30 cellular contexts compared by ENCODE assay signal in genomic region chr2:33195891-33196290, GRCh38.
"Had no signal": no experiment of that assay in that cellular context is flagged by ENCODE, and none has a peak within 500 bp of the region (broad histone marks: within the 10 kb centered on the region; RNA-seq: fewer than 3 reads in every experiment).

No MANE protein-coding gene starts in this region.

- H3K4me1 ChIP-seq: neural progenitor cell, parathyroid adenoma, psoas muscle, suprapubic skin, testis, thyroid gland, tibial nerve, upper lobe of left lung had no signal

- H3K79me2 ChIP-seq: parathyroid adenoma had no signal

- H2AFZ ChIP-seq: neural progenitor cell, parathyroid adenoma had no signal

- H3K27ac ChIP-seq: neural progenitor cell, ovary, parathyroid adenoma, psoas muscle, right lobe of liver, sigmoid colon, suprapubic skin, testis, thyroid gland, tibial nerve, upper lobe of left lung, vagina had no signal

- H3K27me3 ChIP-seq: neural progenitor cell, ovary, right lobe of liver, sigmoid colon, suprapubic skin, testis, thyroid gland, tibial nerve, upper lobe of left lung, vagina had no signal

- H3K4me3 Mint-ChIP-seq: natural killer cell; nephron; neural progenitor cell; stimulated activated memory B cell treated with anti-CD40 and anti-IgM and Interleukin-4, amounts not matched to agents 10 μg/mL and 1 μg/mL and 100 μg/mL, for 72 hours; stimulated activated naive CD8-positive, alpha-beta T cell treated with anti-CD3 and anti-CD28 coated beads, Interleukin-15, amount 100 ng/mL, for 72 hours had no signal

- H3K36me3 Mint-ChIP-seq: natural killer cell; neural progenitor cell; stimulated activated memory B cell treated with anti-CD40 and anti-IgM and Interleukin-4, amounts not matched to agents 10 μg/mL and 1 μg/mL and 100 μg/mL, for 72 hours had no signal

- H3K4me1 Mint-ChIP-seq: natural killer cell; nephron; stimulated activated memory B cell treated with anti-CD40 and anti-IgM and Interleukin-4, amounts not matched to agents 10 μg/mL and 1 μg/mL and 100 μg/mL, for 72 hours; stimulated activated naive CD8-positive, alpha-beta T cell treated with anti-CD3 and anti-CD28 coated beads, Interleukin-15, amount 100 ng/mL, for 72 hours had no signal

- H3K27ac Mint-ChIP-seq: natural killer cell; nephron; neural progenitor cell; progenitor cell of endocrine pancreas; stimulated activated memory B cell treated with anti-CD40 and anti-IgM and Interleukin-4, amounts not matched to agents 10 μg/mL and 1 μg/mL and 100 μg/mL, for 72 hours; stimulated activated naive CD8-positive, alpha-beta T cell treated with anti-CD3 and anti-CD28 coated beads, Interleukin-15, amount 100 ng/mL, for 72 hours had no signal

- H3K9me3 ChIP-seq: ovary, psoas muscle, right lobe of liver, sigmoid colon, suprapubic skin, testis, thyroid gland, tibial nerve, upper lobe of left lung, vagina had no signal

- DNase-seq: natural killer cell; occipital lobe; ovary; posterior cingulate gyrus; psoas muscle; right cardiac atrium; right lobe of liver; sigmoid colon; small intestine; stimulated activated CD4-positive, alpha-beta T cell treated with anti-CD3 and anti-CD28 coated beads, Interleukin-15, amount 100 ng/mL, for 24 hours; stimulated activated CD4-positive, alpha-beta T cell treated with anti-CD3 and anti-CD28 coated beads, Interleukin-2, amount 100 ng/mL, for 24 hours; stimulated activated CD4-positive, alpha-beta T cell treated with anti-CD3 and anti-CD28 coated beads, Interleukin-2, amount 100 ng/mL, for 48 hours; stimulated activated CD4-positive, alpha-beta T cell treated with anti-CD3 and anti-CD28 coated beads, Interleukin-4, amount 100 ng/mL, for 4 hours; stimulated activated CD8-positive, alpha-beta memory T cell treated with anti-CD3 and anti-CD28 coated beads, Interleukin-4, amount 100 ng/mL, for 48 hours; stimulated activated naive CD4-positive, alpha-beta T cell; stimulated activated naive CD8-positive, alpha-beta T cell treated with anti-CD3 and anti-CD28 coated beads, Interleukin-15, amount 100 ng/mL, for 72 hours; stimulated activated naive CD8-positive, alpha-beta T cell treated with anti-CD3 and anti-CD28 coated beads, Interleukin-15, Interleukin-2, amounts not matched to agents 100 U/mL and 50 U/mL, for 24 hours; substantia nigra; testis; thyroid gland; trophoblast cell; upper lobe of left lung had no signal

- H3K9me3 Mint-ChIP-seq: stimulated activated memory B cell treated with anti-CD40 and anti-IgM and Interleukin-4, amounts not matched to agents 10 μg/mL and 1 μg/mL and 100 μg/mL, for 72 hours; stimulated activated naive CD8-positive, alpha-beta T cell treated with anti-CD3 and anti-CD28 coated beads, Interleukin-15, amount 100 ng/mL, for 72 hours had no signal

- H3K4me3 ChIP-seq: neural progenitor cell, ovary, psoas muscle, right lobe of liver, sigmoid colon, suprapubic skin, testis, thyroid gland, tibial nerve, upper lobe of left lung, vagina had no signal

- H3K27me3 Mint-ChIP-seq: progenitor cell of endocrine pancreas; stimulated activated memory B cell treated with anti-CD40 and anti-IgM and Interleukin-4, amounts not matched to agents 10 μg/mL and 1 μg/mL and 100 μg/mL, for 72 hours; stimulated activated naive CD8-positive, alpha-beta T cell treated with anti-CD3 and anti-CD28 coated beads, Interleukin-15, amount 100 ng/mL, for 72 hours had no signal

- H3K4me2 ChIP-seq: neural progenitor cell had no signal

- H3K36me3 ChIP-seq: neural progenitor cell, ovary, right lobe of liver, sigmoid colon, suprapubic skin, thyroid gland, tibial nerve, upper lobe of left lung, vagina had no signal

- H3K9ac ChIP-seq: neural progenitor cell, parathyroid adenoma had no signal

- ATAC-seq: natural killer cell; psoas muscle; right cardiac atrium; right lobe of liver; stimulated activated memory B cell treated with anti-CD40 and anti-IgM and Interleukin-4, amounts not matched to agents 10 μg/mL and 1 μg/mL and 100 μg/mL, for 72 hours; stimulated activated naive CD8-positive, alpha-beta T cell treated with anti-CD3 and anti-CD28 coated beads, Interleukin-15, amount 100 ng/mL, for 72 hours; stimulated activated naive CD8-positive, alpha-beta T cell treated with anti-CD3 and anti-CD28 coated beads, Interleukin-15, Interleukin-2, amounts not matched to agents 100 U/mL and 50 U/mL, for 24 hours had no signal
